Comparison of ENCODE assay signal across 10 cellular contexts in the genomic region with DNA sequence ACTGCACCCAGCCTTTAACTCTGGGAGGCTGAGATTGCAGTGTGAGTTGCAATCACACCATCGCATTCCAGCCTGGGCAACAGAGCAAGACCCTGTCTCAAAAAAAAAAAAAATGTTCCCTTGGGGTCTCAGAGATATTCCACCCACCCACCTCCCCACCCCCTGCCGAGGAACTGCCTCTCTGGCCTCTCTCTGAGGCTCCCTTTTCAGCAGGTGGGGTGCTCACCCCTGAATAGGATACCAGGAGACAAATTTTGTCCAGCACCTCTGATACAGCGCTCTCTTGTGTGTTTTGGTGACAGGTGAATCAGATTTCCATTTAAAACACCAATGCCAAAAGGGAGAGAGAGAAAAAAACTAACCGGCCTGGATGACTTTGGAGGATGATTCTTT.
DNase-seq lines count a peak whose midpoint lies in the region; ATAC-seq, FAIRE-seq and TF ChIP-seq lines count a peak whose summit lies in the region.
"Had no signal": no experiment of that assay in that cellular context is flagged by ENCODE, and none has a peak within 500 bp of the region (broad histone marks: within the 10 kb centered on the region; RNA-seq: fewer than 3 reads in every experiment).

No MANE protein-coding gene starts in this region.

- FAIRE-seq in keratinocyte (lab: Jason Lieb, UNC), result no peak

- H4K20me1 ChIP-seq in PC-9 (ENCODE audit: insufficient read depth), result no peaks in the 10 kb centered on the region
- no peaks in the 10 kb centered on the region for H4K20me1 ChIP-seq in keratinocyte (ENCODE audit: control insufficient read depth, extremely low read depth, insufficient read depth, low read length)

- peak; percentile 25 for ATAC-seq in GM21576 (IDR thresholded peaks at IDR 0.05; ENCODE audit: unreplicated experiment)
- ATAC-seq: naive thymus-derived CD8-positive, alpha-beta T cell had no signal

- dilution Hi-C loops in keratinocyte (cut with MboI; ENCODE audit: extremely low pct_ligation_motif_present, low sequenced_read_pairs), result no loop called here

- POLR2A ChIA-PET in AG04450 (lab: Yijun Ruan, JAX), result interaction anchor here (0.6 kb wide), 1 partner anchor 90 kb away, joined by 12 read pairs; no protein-coding TSS in a partner anchor
- POLR2A ChIA-PET in PC-9 (lab: Charles Lee; ENCODE audit: unreplicated experiment), result interaction anchor here (0.6 kb wide), 1 partner anchor 866 kb away, joined by 4 read pairs; no protein-coding TSS in a partner anchor

- H3K27me3 ChIP-seq in AG04450 (ENCODE audit: control insufficient read depth, insufficient read depth, low read length), result no peaks in the 10 kb centered on the region
- H3K27me3 ChIP-seq in PC-9 (ENCODE audit: insufficient read depth, low read depth), result no peaks in the 10 kb centered on the region
- H3K27me3 ChIP-seq in keratinocyte (ENCODE audit: control insufficient read depth, extremely low read depth, insufficient read depth, low read length), result no peaks in the 10 kb centered on the region

- H3K36me3 ChIP-seq in PC-9 (ENCODE audit: low read depth) (no peaks in the 10 kb centered on the region), keratinocyte (ENCODE audit: control insufficient read depth in 2 of 2, extremely low read depth in 1 of 2, insufficient read depth in 2 of 2, low read length in 2 of 2) (no peaks in the 10 kb centered on the region)

- DNase-seq in AG04450 (ENCODE audit: low read depth, low spot score) (no peak), PC-9 (no peak), keratinocyte (ENCODE audit: low read depth, low spot score) (no peak), NCI-H1048 (lab: John Stamatoyannopoulos, UW) (no peak), NCI-H2081 treated with DMSO at 0.1 percent for 48 hours (lab: John Stamatoyannopoulos, UW) (no peak), LoVo (ENCODE audit: low spot score) (no peak), NCI-H69 (lab: John Stamatoyannopoulos, UW) (no peak)
- DNase-seq: naive thymus-derived CD8-positive, alpha-beta T cell; NCI-H2171 treated with DMSO at 0.1 percent for 48 hours had no signal

- H3F3A ChIP-seq in PC-9 (ENCODE audit: insufficient read depth, low read depth), result peaks cover 6% of the 10 kb centered on the region; the same call in 1 of the 2 replicates

- intact Hi-C loops in PC-9 (cut with micrococcal nuclease; ENCODE audit: unreplicated experiment), result no loop called here

- H3K9me2 ChIP-seq in PC-9 (ENCODE audit: insufficient read depth), result no peaks in the 10 kb centered on the region

- H3K4me1 ChIP-seq in PC-9 (replicated peaks; ENCODE audit: insufficient read depth), result peaks cover 12% of the 10 kb centered on the region
- peaks cover 26% of the 10 kb centered on the region for H3K4me1 ChIP-seq in keratinocyte (ENCODE audit: control insufficient read depth, extremely low read depth, insufficient read depth, low read length)

- H3K9me3 ChIP-seq in AG04450 (ENCODE audit: control insufficient read depth, insufficient read depth, low read length) (no peaks in the 10 kb centered on the region), PC-9 (ENCODE audit: insufficient read depth, low read depth) (no peaks in the 10 kb centered on the region), keratinocyte (ENCODE audit: control insufficient read depth, low read depth, low read length) (no peaks in the 10 kb centered on the region)

- no peaks in the 10 kb centered on the region for H3K79me2 ChIP-seq in PC-9 (ENCODE audit: low read depth)
- H3K79me2 ChIP-seq in keratinocyte (ENCODE audit: control insufficient read depth, insufficient read depth, low read length), result no peaks in the 10 kb centered on the region

- peak overlapping the region; percentile 79 for H3K9ac ChIP-seq in keratinocyte (ENCODE audit: control insufficient read depth, extremely low read depth, insufficient read depth, low read length)

- CTCF ChIA-PET in AG04450 (lab: Charles Lee) (no interaction called here), PC-9 (lab: Charles Lee) (interaction anchor here (0.6 kb wide), 1 partner anchor 98 kb away, joined by 3 read pairs; no protein-coding TSS in a partner anchor)

- H3K27ac ChIP-seq in AG04450 (ENCODE audit: low read depth, low read length) (peak overlapping the region; percentile 65), PC-9 (0 out of 2 replicates have a peak overlapping the region, but pooled peaks have one; percentile 20), keratinocyte (ENCODE audit: control insufficient read depth, insufficient read depth, low read length) (peak overlapping the region; percentile 97)

- H2AFZ ChIP-seq in PC-9 (no peak overlapping the region), keratinocyte (ENCODE audit: control insufficient read depth, low read length) (peak overlapping the region; percentile 59)

- H3K4me3 ChIP-seq in AG04450 (ENCODE audit: low read depth, low read length), result no peak overlapping the region; the same call in 1 of the 2 replicates
- no peak overlapping the region for H3K4me3 ChIP-seq in PC-9
- H3K4me3 ChIP-seq in keratinocyte (ENCODE audit: control insufficient read depth in 2 of 3, extremely low read depth in 1 of 3, insufficient read depth in 2 of 3, low read depth in 1 of 3, low read length in 3 of 3), result peak overlapping the region in 2 of 3 experiments; percentile 42 to 50

- H3K9me1 ChIP-seq in keratinocyte (ENCODE audit: control insufficient read depth, extremely low read depth, insufficient read depth, low read length), result no peaks in the 10 kb centered on the region

- H3K4me2 ChIP-seq in PC-9 (no peak overlapping the region), keratinocyte (ENCODE audit: control insufficient read depth, extremely low read depth, insufficient read depth, low read depth, low read length) (peak overlapping the region; percentile 84)

- TF ChIP-seq CTCF in AG04450 (IDR thresholded peaks at IDR 0.05; ENCODE audit: low read depth, low read length) (no peak), PC-9 (conservative IDR thresholded peaks at IDR 0.05) (no peak), keratinocyte (optimal IDR thresholded peaks at IDR 0.05 in 1 of 3, IDR thresholded peaks at IDR 0.05 in 1 of 3, conservative IDR thresholded peaks at IDR 0.05 in 1 of 3; ENCODE audit: extremely low read depth in 1 of 3, insufficient read depth in 2 of 3, low read length in 3 of 3) (no peak)

- BruUV-seq in PC-9 (replicated peaks; lab: Mats Ljungman, UMichigan), result no TSS peak

Comparison
In these comparisons a context has a peak if more than half of its experiments do, and no peak if none do; other contexts are left out.
1. H3K27ac ChIP-seq: peak in every context shown above with its lines; median percentile 97 in keratinocyte; 65 in AG04450; 20 in PC-9.
2. H3K4me3 ChIP-seq: peak in keratinocyte (2 of 3); none in AG04450 (single experiment) and PC-9 (single experiment).